In the genomic region with DNA sequence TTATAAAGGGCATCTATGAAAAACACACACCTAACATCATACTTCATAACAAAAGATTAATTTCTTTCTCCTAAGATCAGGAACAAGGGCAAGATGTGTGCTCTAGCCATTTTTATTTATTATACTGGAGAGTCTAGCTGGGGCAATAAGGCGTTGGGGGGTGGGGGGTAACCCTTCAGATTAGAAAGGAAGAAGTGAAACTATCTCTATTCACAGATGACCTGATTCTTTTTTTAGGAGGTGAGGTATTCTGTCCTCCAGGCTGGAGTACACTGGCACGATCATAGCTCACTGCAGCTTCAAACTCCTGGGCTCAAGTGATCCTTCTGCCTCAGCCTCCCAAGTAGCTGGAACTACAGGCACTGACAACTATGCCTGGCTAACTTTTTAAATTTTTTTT, we compare ENCODE assay signal across 15 cellular contexts.
DNase-seq lines count a peak whose midpoint lies in the region; ATAC-seq, FAIRE-seq and TF ChIP-seq lines count a peak whose summit lies in the region.
"Had no signal": no experiment of that assay in that cellular context is flagged by ENCODE, and none has a peak within 500 bp of the region (broad histone marks: within the 10 kb centered on the region; RNA-seq: fewer than 3 reads in every experiment).

No MANE protein-coding gene starts in this region.

- CTCF ChIA-PET in HepG2 (lab: Yijun Ruan, JAX; ENCODE audit: low intra/inter-chr PET ratio, low total read pairs), result no interaction called here

- H3K4me3 ChIP-seq in coronary artery (no peak overlapping the region), HepG2 (replicated peaks in 1 of 3; ENCODE audit: insufficient read depth in 1 of 3, low read depth in 2 of 3, low read length in 3 of 3) (no peak overlapping the region)
- H3K4me3 ChIP-seq: K562 had no signal

- no TSS peak for BruUV-seq in HepG2 (replicated peaks; lab: Mats Ljungman, UMichigan)

- H3K27ac ChIP-seq in coronary artery, result no peak overlapping the region
- H3K27ac ChIP-seq in HepG2 (ENCODE audit: extremely low read length, insufficient read depth, low read length), result no peak overlapping the region

- TF ChIP-seq POLR2A in HepG2 (IDR thresholded peaks at IDR 0.05; ENCODE audit: insufficient read depth in 1 of 2, low read depth in 2 of 2, low read length in 2 of 2), result no peak

- no peak overlapping the region for H2AFZ ChIP-seq in HepG2 (ENCODE audit: low read length)

- H3K4me1 ChIP-seq in HepG2 (ENCODE audit: insufficient read depth, low read length), result no peaks in the 10 kb centered on the region

- no peaks in the 10 kb centered on the region for H3K36me3 ChIP-seq in HepG2 (replicated peaks in 1 of 2; ENCODE audit: control insufficient read depth in 1 of 2, insufficient read depth in 2 of 2, low read length in 2 of 2)

- in situ Hi-C loops in GM13977 (cut with MboI; ENCODE audit: low pct_unique_long_range_greater_than_20kb, low sequenced_read_pairs, unreplicated experiment) (no loop called here), HepG2 (cut with HindIII; ENCODE audit: extremely low pct_ligation_motif_present, low pct_unique_long_range_greater_than_20kb) (no loop called here)

- FAIRE-seq in HepG2 (lab: Jason Lieb, UNC), result no peak
- FAIRE-seq: K562 had no signal

- no peaks in the 10 kb centered on the region for H4K20me1 ChIP-seq in HepG2 (ENCODE audit: insufficient read depth, low read length)

- no peak for TF ChIP-seq RAD21 in HepG2 (CRISPR knock-in tag; IDR thresholded peaks at IDR 0.05)

- intact Hi-C loops in HepG2 (cut with micrococcal nuclease; ENCODE audit: unreplicated experiment), result no loop called here

- TF ChIP-seq CTCF in GM13977 (IDR thresholded peaks at IDR 0.05; ENCODE audit: extremely low read depth, insufficient read depth, missing control alignments), result no peak
- no peak for TF ChIP-seq CTCF in coronary artery (IDR thresholded peaks at IDR 0.05)
- no peak for TF ChIP-seq CTCF in HepG2 (CRISPR knock-in tag; IDR thresholded peaks at IDR 0.05)

- no peaks in the 10 kb centered on the region for H3K79me2 ChIP-seq in HepG2 (ENCODE audit: insufficient read depth, low read length)

- peak; percentile 42 for DNase-seq in GM13977 (ENCODE audit: low spot score)
- DNase-seq in stimulated activated CD4-positive, alpha-beta T cell treated with anti-CD3 and anti-CD28 coated beads, Interleukin-12 subunit alpha, Interleukin-12 subunit beta, amount 100 ng/mL, for 4 hours, result no peak
- no peak for DNase-seq in coronary artery (ENCODE audit: low spot score)
- DNase-seq in NCI-H128 (lab: John Stamatoyannopoulos, UW; ENCODE audit: unreplicated experiment), result no peak
- no peak for DNase-seq in HepG2 (ENCODE audit: low spot score)
- DNase-seq: activated CD4-positive, CD25-positive, alpha-beta regulatory T cell; DMS153; midbrain; NCI-H2081 treated with DMSO at 0.1 percent for 48 hours; stimulated activated CD4-positive, alpha-beta T cell treated with anti-CD3 and anti-CD28 coated beads, Interleukin-1b, Interleukin-23, amount 100 ng/mL, for 48 hours; stimulated activated naive CD4-positive, alpha-beta T cell had no signal

- POLR2A ChIA-PET in HepG2 (lab: Yijun Ruan, JAX), result no interaction called here

- H3K27me3 ChIP-seq in HepG2 (ENCODE audit: control insufficient read depth in 1 of 2, insufficient read depth in 2 of 2, low read length in 2 of 2), result no peaks in the 10 kb centered on the region

- WGBS in HepG2 (ENCODE audit: low lambda C conversion rate), result 0% methylated on average over 2 of the region's 2 CpGs

- no peak overlapping the region for H3K4me2 ChIP-seq in HepG2 (ENCODE audit: low read depth, low read length)

- H3K9me3 ChIP-seq in HepG2 (ENCODE audit: low read length), result no peaks in the 10 kb centered on the region

- H3K9ac ChIP-seq in HepG2 (ENCODE audit: insufficient read depth, low read depth, low read length), result no peak overlapping the region

- ATAC-seq in GM21360 (IDR thresholded peaks at IDR 0.05; ENCODE audit: unreplicated experiment) (peak; percentile 90), HG02973 (IDR thresholded peaks at IDR 0.05; ENCODE audit: unreplicated experiment) (peak; percentile 67), HG03575 (IDR thresholded peaks at IDR 0.05; ENCODE audit: extremely low read depth, insufficient number of reproducible peaks, low FRiP score, unreplicated experiment) (peak; percentile 76), HepG2 (no peak)
- ATAC-seq: K562 had no signal

- TF ChIP-seq EP300 in HepG2 (IDR thresholded peaks at IDR 0.05; ENCODE audit: low read depth in 2 of 2, low read length in 2 of 2) (no peak), HepG2 (CRISPR knock-in tag; IDR thresholded peaks at IDR 0.05; ENCODE audit: borderline replicate concordance) (no peak)

TF ChIP-seq in HepG2, 621 proteins besides CTCF, POLR2A, EP300 and RAD21 (continues in another document):
- TF ChIP-seq, protein P1, sequence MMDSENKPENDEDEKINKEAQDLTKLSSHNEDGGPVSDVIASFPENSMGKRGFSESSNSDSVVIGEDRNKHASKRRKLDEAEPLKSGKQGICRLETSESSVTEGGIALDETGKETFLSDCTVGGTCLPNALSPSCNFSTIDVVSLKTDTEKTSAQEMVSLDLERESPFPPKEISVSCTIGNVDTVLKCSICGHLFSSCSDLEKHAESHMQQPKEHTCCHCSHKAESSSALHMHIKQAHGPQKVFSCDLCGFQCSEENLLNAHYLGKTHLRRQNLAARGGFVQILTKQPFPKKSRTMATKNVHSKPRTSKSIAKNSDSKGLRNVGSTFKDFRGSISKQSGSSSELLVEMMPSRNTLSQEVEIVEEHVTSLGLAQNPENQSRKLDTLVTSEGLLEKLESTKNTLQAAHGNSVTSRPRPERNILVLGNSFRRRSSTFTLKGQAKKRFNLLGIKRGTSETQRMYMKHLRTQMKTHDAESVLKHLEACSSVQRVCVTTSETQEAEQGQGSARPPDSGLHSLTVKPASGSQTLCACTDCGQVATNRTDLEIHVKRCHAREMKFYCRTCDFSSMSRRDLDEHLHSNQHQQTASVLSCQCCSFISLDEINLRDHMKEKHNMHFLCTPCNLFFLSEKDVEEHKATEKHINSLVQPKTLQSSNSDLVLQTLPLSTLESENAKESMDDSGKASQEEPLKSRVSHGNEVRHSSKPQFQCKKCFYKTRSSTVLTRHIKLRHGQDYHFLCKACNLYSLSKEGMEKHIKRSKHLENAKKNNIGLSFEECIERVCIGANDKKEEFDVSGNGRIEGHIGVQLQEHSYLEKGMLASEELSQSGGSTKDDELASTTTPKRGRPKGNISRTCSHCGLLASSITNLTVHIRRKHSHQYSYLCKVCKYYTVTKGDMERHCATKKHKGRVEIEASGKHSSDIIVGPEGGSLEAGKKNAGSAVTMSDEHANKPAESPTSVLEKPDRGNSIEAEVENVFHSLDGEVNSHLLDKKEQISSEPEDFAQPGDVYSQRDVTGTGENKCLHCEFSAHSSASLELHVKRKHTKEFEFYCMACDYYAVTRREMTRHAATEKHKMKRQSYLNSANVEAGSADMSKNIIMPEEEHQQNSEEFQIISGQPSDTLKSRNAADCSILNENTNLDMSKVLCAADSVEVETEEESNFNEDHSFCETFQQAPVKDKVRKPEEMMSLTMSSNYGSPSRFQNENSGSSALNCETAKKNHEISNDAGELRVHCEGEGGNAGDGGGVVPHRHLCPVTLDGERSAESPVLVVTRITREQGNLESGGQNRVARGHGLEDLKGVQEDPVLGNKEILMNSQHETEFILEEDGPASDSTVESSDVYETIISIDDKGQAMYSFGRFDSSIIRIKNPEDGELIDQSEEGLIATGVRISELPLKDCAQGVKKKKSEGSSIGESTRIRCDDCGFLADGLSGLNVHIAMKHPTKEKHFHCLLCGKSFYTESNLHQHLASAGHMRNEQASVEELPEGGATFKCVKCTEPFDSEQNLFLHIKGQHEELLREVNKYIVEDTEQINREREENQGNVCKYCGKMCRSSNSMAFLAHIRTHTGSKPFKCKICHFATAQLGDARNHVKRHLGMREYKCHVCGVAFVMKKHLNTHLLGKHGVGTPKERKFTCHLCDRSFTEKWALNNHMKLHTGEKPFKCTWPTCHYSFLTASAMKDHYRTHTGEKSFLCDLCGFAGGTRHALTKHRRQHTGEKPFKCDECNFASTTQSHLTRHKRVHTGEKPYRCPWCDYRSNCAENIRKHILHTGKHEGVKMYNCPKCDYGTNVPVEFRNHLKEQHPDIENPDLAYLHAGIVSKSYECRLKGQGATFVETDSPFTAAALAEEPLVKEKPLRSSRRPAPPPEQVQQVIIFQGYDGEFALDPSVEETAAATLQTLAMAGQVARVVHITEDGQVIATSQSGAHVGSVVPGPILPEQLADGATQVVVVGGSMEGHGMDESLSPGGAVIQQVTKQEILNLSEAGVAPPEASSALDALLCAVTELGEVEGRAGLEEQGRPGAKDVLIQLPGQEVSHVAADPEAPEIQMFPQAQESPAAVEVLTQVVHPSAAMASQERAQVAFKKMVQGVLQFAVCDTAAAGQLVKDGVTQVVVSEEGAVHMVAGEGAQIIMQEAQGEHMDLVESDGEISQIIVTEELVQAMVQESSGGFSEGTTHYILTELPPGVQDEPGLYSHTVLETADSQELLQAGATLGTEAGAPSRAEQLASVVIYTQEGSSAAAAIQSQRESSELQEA (CRISPR knock-in tag; IDR thresholded peaks at IDR 0.05; ENCODE audit: not compliant biosample characterization), result no peak
- TF ChIP-seq, protein P2, sequence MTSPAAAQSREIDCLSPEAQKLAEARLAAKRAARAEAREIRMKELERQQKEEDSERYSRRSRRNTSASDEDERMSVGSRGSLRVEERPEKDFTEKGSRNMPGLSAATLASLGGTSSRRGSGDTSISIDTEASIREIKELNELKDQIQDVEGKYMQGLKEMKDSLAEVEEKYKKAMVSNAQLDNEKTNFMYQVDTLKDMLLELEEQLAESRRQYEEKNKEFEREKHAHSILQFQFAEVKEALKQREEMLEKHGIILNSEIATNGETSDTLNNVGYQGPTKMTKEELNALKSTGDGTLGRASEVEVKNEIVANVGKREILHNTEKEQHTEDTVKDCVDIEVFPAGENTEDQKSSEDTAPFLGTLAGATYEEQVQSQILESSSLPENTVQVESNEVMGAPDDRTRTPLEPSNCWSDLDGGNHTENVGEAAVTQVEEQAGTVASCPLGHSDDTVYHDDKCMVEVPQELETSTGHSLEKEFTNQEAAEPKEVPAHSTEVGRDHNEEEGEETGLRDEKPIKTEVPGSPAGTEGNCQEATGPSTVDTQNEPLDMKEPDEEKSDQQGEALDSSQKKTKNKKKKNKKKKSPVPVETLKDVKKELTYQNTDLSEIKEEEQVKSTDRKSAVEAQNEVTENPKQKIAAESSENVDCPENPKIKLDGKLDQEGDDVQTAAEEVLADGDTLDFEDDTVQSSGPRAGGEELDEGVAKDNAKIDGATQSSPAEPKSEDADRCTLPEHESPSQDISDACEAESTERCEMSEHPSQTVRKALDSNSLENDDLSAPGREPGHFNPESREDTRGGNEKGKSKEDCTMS (CRISPR knock-in tag; conservative IDR thresholded peaks at IDR 0.05), result no peak
- TF ChIP-seq ZNF737 (CRISPR knock-in tag; IDR thresholded peaks at IDR 0.05; ENCODE audit: borderline replicate concordance), result no peak
- no peak for TF ChIP-seq YEATS4 (CRISPR knock-in tag; IDR thresholded peaks at IDR 0.05; ENCODE audit: borderline replicate concordance)
- TF ChIP-seq HOXA3 (CRISPR knock-in tag; IDR thresholded peaks at IDR 0.05), result no peak
- TF ChIP-seq RELA (CRISPR knock-in tag; IDR thresholded peaks at IDR 0.05), result no peak
- no peak for TF ChIP-seq RCOR2 (CRISPR knock-in tag; IDR thresholded peaks at IDR 0.05)
- TF ChIP-seq TBP (CRISPR knock-in tag; IDR thresholded peaks at IDR 0.05), result no peak
